In genomic region chr1:78003882-78004718, GRCh38 we compare ENCODE assay signal across 8 cellular contexts. TPM values are rescaled to one million over a fixed set of nuclear protein-coding genes. Genes with fewer than 3 reads are reported as not detected.
DNase-seq lines count a peak whose midpoint lies in the region; ATAC-seq and TF ChIP-seq lines count a peak whose summit lies in the region.

No MANE protein-coding gene starts in this region.

- no peaks in the 10 kb centered on the region for H3K36me3 Mint-ChIP-seq in T-helper 17 cell (ENCODE audit: low read depth)
- H3K36me3 Mint-ChIP-seq in brain: no peaks in the 10 kb centered on the region

- CTCF ChIA-PET in GM10248 (lab: Yijun Ruan, JAX): interaction anchor here (1.2 to 14.3 kb wide), 5 partner anchors 9 to 110 kb away, joined by 3 to 117 read pairs (median 6); partner anchors contain the start of gene FUBP1

- peaks cover 30% of the 10 kb centered on the region for H4K20me1 ChIP-seq in smooth muscle cell (ENCODE audit: low read depth)

- peaks cover 40% of the 10 kb centered on the region for H3K4me1 ChIP-seq in smooth muscle cell (ENCODE audit: low read depth)

- H3K4me2 ChIP-seq in smooth muscle cell: peak overlapping the region; percentile 97

- peak; percentile 27 for DNase-seq in GM10248 (ENCODE audit: extremely low spot score)
- peak; percentile 66 for DNase-seq in H4 (ENCODE audit: low spot score)
- DNase-seq in KG1 (lab: John Stamatoyannopoulos, UW): peak; percentile 80
- peak in 2 of 3 donors; percentile 8 to 24 for DNase-seq in T-helper 17 cell
- DNase-seq in iPS-NIHi11 (ENCODE audit: low spot score): peak; percentile 65
- DNase-seq in smooth muscle cell (lab: John Stamatoyannopoulos, UW; ENCODE audit: unreplicated experiment): no peak
- DNase-seq in NK-92 treated with Interleukin-12 subunit alpha and Interleukin-12 subunit beta, amount 100 ng/mL, for 24 hours (lab: John Stamatoyannopoulos, UW): no peak

- peaks cover 20% of the 10 kb centered on the region for H3K4me1 Mint-ChIP-seq in T-helper 17 cell
- peaks cover 50% of the 10 kb centered on the region for H3K4me1 Mint-ChIP-seq in brain

- peak overlapping the region; percentile 95 for H3K9ac ChIP-seq in smooth muscle cell (ENCODE audit: low read depth)

- peaks cover 42% of the 10 kb centered on the region for H3K79me2 ChIP-seq in smooth muscle cell (ENCODE audit: low read depth)

- 10% methylated on average over 8 of the region's 8 CpGs for WGBS in smooth muscle cell (ENCODE audit: low lambda C conversion rate)

- ATAC-seq in T-helper 17 cell: peak; percentile 51

- no peaks in the 10 kb centered on the region for H3K9me3 Mint-ChIP-seq in brain

- H3K4me3 Mint-ChIP-seq in T-helper 17 cell (peak overlapping the region; percentile 98), brain (peak overlapping the region; percentile 87 to 93 (median 90))

- POLR2A ChIA-PET in GM10248 (lab: Yijun Ruan, JAX): interaction anchor here (0.5 to 6.1 kb wide), 34 partner anchors 9 to 862 kb away, joined by 3 to 146 read pairs (median 4); partner anchors contain the start of genes FUBP1, MIGA1 and ZZZ3

- no peaks in the 10 kb centered on the region for H3K27me3 ChIP-seq in smooth muscle cell (ENCODE audit: low read depth)

- H3K36me3 ChIP-seq in smooth muscle cell (ENCODE audit: low read depth): no peaks in the 10 kb centered on the region

- H3K9me3 ChIP-seq in T-helper 17 cell (ENCODE audit: control insufficient read depth, low read length, poor library complexity, severe bottlenecking): no peaks in the 10 kb centered on the region
- H3K9me3 ChIP-seq in smooth muscle cell (replicated peaks; ENCODE audit: low read depth): no peaks in the 10 kb centered on the region

- H3F3A ChIP-seq in smooth muscle cell (ENCODE audit: low read depth): peaks cover 26% of the 10 kb centered on the region

- H3K27me3 Mint-ChIP-seq in T-helper 17 cell (no peaks in the 10 kb centered on the region), brain (peaks cover 7% of the 10 kb centered on the region)

- peak overlapping the region; percentile 97 for H3K27ac ChIP-seq in smooth muscle cell (ENCODE audit: low read depth)

- TF ChIP-seq CTCF in GM10248 (IDR thresholded peaks at IDR 0.05; ENCODE audit: control extremely low read depth, extremely low read depth, low read depth, missing control alignments) (no peak), brain (conservative IDR thresholded peaks at IDR 0.05) (no peak), smooth muscle cell (IDR thresholded peaks at IDR 0.05; ENCODE audit: borderline replicate concordance, insufficient read depth, poor library complexity, severe bottlenecking) (no peak)

- peak overlapping the region; percentile 71 for H2AFZ ChIP-seq in smooth muscle cell (ENCODE audit: low read depth)

- peak overlapping the region; percentile 100 for H3K27ac Mint-ChIP-seq in T-helper 17 cell
- H3K27ac Mint-ChIP-seq in brain: peak overlapping the region; percentile 91 to 99 (median 96)

- peak overlapping the region; percentile 93 for H3K4me3 ChIP-seq in smooth muscle cell

RNA-seq across cellular contexts. Expression of gene DNAJB4, which starts 0.6 kb away (rescaled TPM):
- 18.3 and 23.8 TPM in 2 replicates for total RNA-seq in H4 (2014; rRNA removed; shearing (Covaris generic))
- total RNA-seq in T-helper 17 cell (10 to 100 TPM; 15.2 to 20.8 TPM), smooth muscle cell (48.9 and 92.8 TPM in 2 replicates)
- polyA plus RNA-seq in brain (ENCODE audit: insufficient read depth, low read depth, low replicate concordance) (8.7 TPM), smooth muscle cell (31.5 and 43.4 TPM in 2 replicates)

RNA-seq across cellular contexts. Expression of gene FUBP1, which starts 25.2 kb away (rescaled TPM):
- total RNA-seq in H4 (2014; rRNA removed; shearing (Covaris generic)): 88.2 and 98.9 TPM in 2 replicates
- total RNA-seq in T-helper 17 cell (100 to 1,000 TPM; 227 to 253 TPM), smooth muscle cell (144 and 166 TPM in 2 replicates)
- polyA plus RNA-seq in brain (ENCODE audit: insufficient read depth, low read depth, low replicate concordance) (58.2 TPM), smooth muscle cell (50.5 and 60.4 TPM in 2 replicates)

RNA-seq across cellular contexts. Expression of gene GIPC2, which starts 41.7 kb away (rescaled TPM):
- total RNA-seq in H4 (2014; rRNA removed; shearing (Covaris generic)): 0.02 TPM in 1 of 2 replicates, not detected in the other
- total RNA-seq in T-helper 17 cell (under 1 TPM in 1 of 2 donors, not detected in 1; 0.17 TPM), smooth muscle cell (0.13 TPM in 1 of 2 replicates, not detected in the other)
- polyA plus RNA-seq in brain (ENCODE audit: insufficient read depth, low read depth, low replicate concordance) (0.19 TPM), smooth muscle cell (0.05 TPM in 1 of 2 replicates, not detected in the other)

Comparison
In these comparisons a context has a peak if more than half of its experiments do, and no peak if none do; other contexts are left out.
1. DNase-seq: peak in GM10248 (single experiment), H4 (single experiment), KG1 (single experiment), T-helper 17 cell (2 of 3) and iPS-NIHi11 (single experiment); none in smooth muscle cell (single experiment) and NK-92 treated with Interleukin-12 subunit alpha and Interleukin-12 subunit beta, amount 100 ng/mL, for 24 hours (single experiment).